12 cellular contexts compared by ENCODE assay signal in genomic region chrX:41664307-41665299, GRCh38. TPM values are rescaled to one million over a fixed set of nuclear protein-coding genes. Genes with fewer than 3 reads are reported as not detected.
DNase-seq lines count a peak whose midpoint lies in the region; ATAC-seq and TF ChIP-seq lines count a peak whose summit lies in the region.
"Had no signal": no experiment of that assay in that cellular context is flagged by ENCODE, and none has a peak within 500 bp of the region (broad histone marks: within the 10 kb centered on the region; RNA-seq: fewer than 3 reads in every experiment).

No MANE protein-coding gene starts in this region.

- H3K4me3 Mint-ChIP-seq in chondrocyte (ENCODE audit: unreplicated experiment) (no peak overlapping the region), mesothelial cell of epicardium (no peak overlapping the region)
- H3K4me3 Mint-ChIP-seq: dendritic cell treated with granulocyte-macrophage colony-stimulating factor and Interleukin-4, amounts not matched to agents 40 ng/mL and 50 ng/mL, for 4 days; T-helper 17 cell had no signal

- H3K4me1 Mint-ChIP-seq in chondrocyte (ENCODE audit: low read depth) (peaks cover 56% of the 10 kb centered on the region), mesothelial cell of epicardium (no peaks in the 10 kb centered on the region)

- H3K27ac Mint-ChIP-seq in chondrocyte (ENCODE audit: unreplicated experiment) (peak overlapping the region; percentile 88), mesothelial cell of epicardium (no peak overlapping the region)
- H3K27ac Mint-ChIP-seq: dendritic cell treated with granulocyte-macrophage colony-stimulating factor and Interleukin-4, amounts not matched to agents 40 ng/mL and 50 ng/mL, for 4 days; T-helper 17 cell had no signal

- H3K27me3 Mint-ChIP-seq in chondrocyte (ENCODE audit: low read depth) (no peaks in the 10 kb centered on the region), mesothelial cell of epicardium (ENCODE audit: low read depth) (no peaks in the 10 kb centered on the region)
- H3K27me3 Mint-ChIP-seq: dendritic cell treated with granulocyte-macrophage colony-stimulating factor and Interleukin-4, amounts not matched to agents 40 ng/mL and 50 ng/mL, for 4 days; T-helper 17 cell had no signal

- ATAC-seq in GM18498 (IDR thresholded peaks at IDR 0.05; ENCODE audit: unreplicated experiment), result peak; percentile 85
- peak; percentile 93 for ATAC-seq in GM19438 (IDR thresholded peaks at IDR 0.05; ENCODE audit: low read depth, unreplicated experiment)
- peak; percentile 93 for ATAC-seq in HG03095 (IDR thresholded peaks at IDR 0.05; ENCODE audit: unreplicated experiment)
- ATAC-seq: T-helper 17 cell had no signal

- DNase-seq in chondrocyte (ENCODE audit: low spot score) (no peak), DMS 273 (lab: John Stamatoyannopoulos, UW; ENCODE audit: unreplicated experiment) (no peak), hepatic stellate cell (ENCODE audit: low spot score) (no peak), NCI-H526 (lab: John Stamatoyannopoulos, UW) (no peak), mesothelial cell of epicardium (ENCODE audit: low spot score in 2 of 2, unreplicated experiment in 2 of 2) (no peak)
- DNase-seq: mammary epithelial cell, MG63, T-helper 17 cell had no signal

- no peaks in the 10 kb centered on the region for H3K36me3 Mint-ChIP-seq in chondrocyte (ENCODE audit: low read depth)
- peaks cover 6% of the 10 kb centered on the region for H3K36me3 Mint-ChIP-seq in mesothelial cell of epicardium

- H3K9me3 Mint-ChIP-seq in chondrocyte (ENCODE audit: low read depth) (peaks cover 12% of the 10 kb centered on the region), mesothelial cell of epicardium (peaks cover 16% of the 10 kb centered on the region)
- H3K9me3 Mint-ChIP-seq: dendritic cell treated with granulocyte-macrophage colony-stimulating factor and Interleukin-4, amounts not matched to agents 40 ng/mL and 50 ng/mL, for 4 days had no signal

- TF ChIP-seq CTCF in chondrocyte (IDR thresholded peaks at IDR 0.05) (no peak), mesothelial cell of epicardium (IDR thresholded peaks at IDR 0.05; ENCODE audit: unreplicated experiment) (no peak)

RNA-seq across cellular contexts. Expression of gene GPR34, which starts 24.2 kb away (rescaled TPM):
- not detected in 3 replicates for total RNA-seq in chondrocyte
- total RNA-seq in mesothelial cell of epicardium, result not detected in 3 replicates
- total RNA-seq: mammary epithelial cell had no signal

RNA-seq across cellular contexts. Expression of gene GPR82, which starts 59.4 kb away (rescaled TPM):
- total RNA-seq in chondrocyte (not detected in 3 replicates), mesothelial cell of epicardium (not detected in 3 replicates)
- total RNA-seq: mammary epithelial cell, T-helper 17 cell had no signal
